8 cellular contexts compared by ENCODE assay signal in genomic region chr3:156787926-156788663, GRCh38.
DNase-seq lines count a peak whose midpoint lies in the region; ATAC-seq lines count a peak whose summit lies in the region.

No MANE protein-coding gene starts in this region.

- no peaks in the 10 kb centered on the region for H3K36me3 Mint-ChIP-seq in stimulated activated effector memory CD8-positive, alpha-beta T cell treated with anti-CD3 and anti-CD28 coated beads, Interleukin-12 subunit alpha, Interleukin-12 subunit beta, amount 100 ng/mL, for 72 hours

- peak; percentile 66 for ATAC-seq in GM19455 (IDR thresholded peaks at IDR 0.05; ENCODE audit: unreplicated experiment)
- peak; percentile 98 for ATAC-seq in stimulated activated effector memory CD8-positive, alpha-beta T cell treated with anti-CD3 and anti-CD28 coated beads, Interleukin-12 subunit alpha, Interleukin-12 subunit beta, amount 100 ng/mL, for 72 hours

- H3K4me3 Mint-ChIP-seq in stimulated activated effector memory CD8-positive, alpha-beta T cell treated with anti-CD3 and anti-CD28 coated beads, Interleukin-12 subunit alpha, Interleukin-12 subunit beta, amount 100 ng/mL, for 72 hours: peak overlapping the region; percentile 43

- peaks cover 41% of the 10 kb centered on the region for H3K4me1 Mint-ChIP-seq in stimulated activated effector memory CD8-positive, alpha-beta T cell treated with anti-CD3 and anti-CD28 coated beads, Interleukin-12 subunit alpha, Interleukin-12 subunit beta, amount 100 ng/mL, for 72 hours

- H3K27ac Mint-ChIP-seq in stimulated activated effector memory CD8-positive, alpha-beta T cell treated with anti-CD3 and anti-CD28 coated beads, Interleukin-12 subunit alpha, Interleukin-12 subunit beta, amount 100 ng/mL, for 72 hours: peak overlapping the region; percentile 77

- no peaks in the 10 kb centered on the region for H3K9me3 Mint-ChIP-seq in stimulated activated effector memory CD8-positive, alpha-beta T cell treated with anti-CD3 and anti-CD28 coated beads, Interleukin-12 subunit alpha, Interleukin-12 subunit beta, amount 100 ng/mL, for 72 hours

- DNase-seq in AG20443 (ENCODE audit: low spot score) (peak; percentile 81), HPDE6-E6E7 (ENCODE audit: extremely low spot score) (peak; percentile 81), brain pericyte (ENCODE audit: low read depth, low spot score) (peak; percentile 72), COLO668 (lab: John Stamatoyannopoulos, UW; ENCODE audit: unreplicated experiment) (no peak), anterior cingulate cortex (lab: John Stamatoyannopoulos, UW) (no peak), NCI-H146 treated with DMSO at 0.1 percent for 48 hours (lab: John Stamatoyannopoulos, UW; ENCODE audit: unreplicated experiment) (no peak)
- DNase-seq in stimulated activated effector memory CD8-positive, alpha-beta T cell treated with anti-CD3 and anti-CD28 coated beads, Interleukin-12 subunit alpha, Interleukin-12 subunit beta, amount 100 ng/mL, for 72 hours (ENCODE audit: low spot score in 2 of 2): peak in 1 of 2 donors; percentile 59

Comparison
In these comparisons a context has a peak if more than half of its experiments do, and no peak if none do; other contexts are left out.
1. DNase-seq: peak in AG20443 (single experiment), HPDE6-E6E7 (single experiment) and brain pericyte (single experiment); none in COLO668 (single experiment), anterior cingulate cortex (0 of 58) and NCI-H146 treated with DMSO at 0.1 percent for 48 hours (single experiment).